In the genomic region with DNA sequence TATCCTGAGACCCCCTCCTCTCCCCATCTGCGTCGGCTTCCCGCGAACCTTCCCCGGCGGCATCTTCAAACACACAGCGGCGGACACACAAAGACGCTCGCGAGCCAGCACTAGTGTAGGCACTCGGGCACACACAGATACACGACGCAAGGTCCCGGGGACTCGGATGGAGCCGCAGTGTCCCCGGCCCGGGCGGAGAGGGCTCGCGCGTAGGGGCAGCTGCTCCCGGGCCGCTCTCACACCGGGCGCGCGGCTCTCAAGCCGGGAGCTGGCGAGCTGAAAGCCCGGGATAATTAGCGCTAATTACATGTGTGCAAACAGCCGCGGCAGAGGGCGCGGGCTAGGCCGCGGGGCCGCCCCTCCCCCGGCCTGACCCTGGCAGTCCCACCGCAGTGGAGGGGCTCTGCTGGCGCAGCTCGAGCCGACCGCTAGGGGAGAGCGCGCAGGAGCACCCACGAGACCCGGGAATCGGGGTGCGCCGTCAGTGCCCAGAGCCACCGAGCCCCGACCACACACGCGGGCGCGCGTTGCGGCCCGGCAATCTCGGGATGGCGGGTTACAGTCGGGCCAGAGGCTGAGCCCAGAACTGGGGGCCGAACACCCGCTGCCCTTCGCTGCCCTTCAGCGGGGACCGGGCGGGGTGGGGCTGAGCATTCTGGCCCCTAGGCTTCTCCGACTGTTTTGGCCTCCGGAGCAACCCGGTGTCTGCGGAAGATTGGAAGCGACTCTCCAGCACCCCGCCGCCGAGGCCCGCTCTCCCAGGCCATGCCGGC, we compare ENCODE assay signal across 8 cellular contexts.
A peak's percentile ranks its signal among the peaks of the same experiment; 100 is the strongest.
DNase-seq lines count a peak whose midpoint lies in the region; ATAC-seq and TF ChIP-seq lines count a peak whose summit lies in the region.

No MANE protein-coding gene starts in this region.

- ATAC-seq in GM18909 (IDR thresholded peaks at IDR 0.05; ENCODE audit: poor library complexity, unreplicated experiment) (peak; percentile 43), GM21528 (IDR thresholded peaks at IDR 0.05; ENCODE audit: low FRiP score, unreplicated experiment) (no peak), GM21526 (IDR thresholded peaks at IDR 0.05; ENCODE audit: low FRiP score, unreplicated experiment) (no peak)

- no peak overlapping the region for H3K27ac ChIP-seq in SK-N-MC

- H3K27me3 ChIP-seq in neuron (ENCODE audit: insufficient read depth, low read length), result peaks cover 83% of the 10 kb centered on the region

- no peaks in the 10 kb centered on the region for H3K9me3 ChIP-seq in SK-N-MC (ENCODE audit: low read depth, low read length)
- no peaks in the 10 kb centered on the region for H3K9me3 ChIP-seq in neuron (ENCODE audit: low read length)

- no peak overlapping the region for H3K9ac ChIP-seq in SK-N-MC (ENCODE audit: insufficient read length)

- H3K36me3 ChIP-seq in SK-N-MC (ENCODE audit: insufficient read depth, low read length), result no peaks in the 10 kb centered on the region
- no peaks in the 10 kb centered on the region for H3K36me3 ChIP-seq in neuron (ENCODE audit: insufficient read depth, low read length)

- DNase-seq in AG08396 (ENCODE audit: low spot score) (peak; percentile 64), SK-N-MC (ENCODE audit: low read depth, low spot score) (no peak), fibroblast of mammary gland (ENCODE audit: low read depth) (no peak)
- no peak for DNase-seq in effector CD4-positive, alpha-beta T cell

- H3K4me1 ChIP-seq in neuron (ENCODE audit: insufficient read depth, low read length), result peaks cover 7% of the 10 kb centered on the region

- H2AFZ ChIP-seq in neuron (ENCODE audit: low read depth, low read length), result peak overlapping the region; percentile 13

- H3K4me3 ChIP-seq in SK-N-MC, result peak overlapping the region; percentile 59
- peak overlapping the region; percentile 1 for H3K4me3 ChIP-seq in fibroblast of mammary gland (ENCODE audit: control insufficient read depth, low read depth, low read length)
- no peak overlapping the region for H3K4me3 ChIP-seq in neuron (ENCODE audit: low read length)

- no peak for TF ChIP-seq CTCF in fibroblast of mammary gland (conservative IDR thresholded peaks at IDR 0.05; ENCODE audit: control insufficient read depth, insufficient read depth, low read depth, low read length)
